10 cellular contexts compared by ENCODE assay signal in the genomic region with DNA sequence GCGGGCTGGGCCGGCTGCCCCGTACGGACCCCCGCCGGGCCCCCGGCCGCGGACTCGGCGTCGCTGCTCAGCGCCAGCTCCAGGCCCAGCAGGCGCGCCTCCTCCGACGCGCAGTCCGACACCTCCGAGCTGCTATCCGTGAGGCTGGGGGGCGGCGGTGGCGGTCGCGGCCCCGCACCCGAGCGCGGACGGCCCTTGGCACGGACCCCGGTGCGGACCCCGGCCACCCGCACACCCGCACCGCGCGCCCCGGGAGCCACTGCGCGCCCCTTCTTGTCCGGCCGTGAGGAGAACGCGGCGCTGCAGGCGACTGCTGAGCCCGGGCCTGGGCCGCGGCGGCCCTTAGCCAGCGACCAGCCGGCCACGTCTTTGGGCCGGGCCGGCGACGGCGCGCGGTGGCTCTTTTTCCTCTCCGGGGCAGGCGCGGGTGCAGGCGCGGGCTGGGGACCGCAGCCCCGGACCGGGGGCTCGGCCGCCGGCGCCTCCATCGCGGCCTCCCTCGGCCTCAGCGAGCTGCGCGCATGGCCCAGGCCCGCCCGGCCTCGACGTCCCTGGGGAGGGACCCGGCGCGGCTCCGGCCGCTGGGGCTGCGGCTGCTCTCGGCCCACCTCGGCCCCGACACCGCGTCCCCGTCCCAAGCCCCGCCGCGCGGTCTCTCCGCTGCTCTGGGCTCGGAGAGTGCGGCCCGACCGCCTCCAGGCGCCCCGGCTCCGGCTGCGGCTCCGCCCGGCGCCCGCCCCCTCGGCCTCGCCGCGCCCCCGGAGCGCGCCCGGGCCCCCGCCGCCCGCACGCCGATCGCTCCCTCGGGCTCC. TPM values are rescaled to one million over a fixed set of nuclear protein-coding genes. Genes with fewer than 3 reads are reported as not detected.
A peak's percentile ranks its signal among the peaks of the same experiment; 100 is the strongest.
DNase-seq lines count a peak whose midpoint lies in the region; ATAC-seq and TF ChIP-seq lines count a peak whose summit lies in the region.
"Had no signal": no experiment of that assay in that cellular context is flagged by ENCODE, and none has a peak within 500 bp of the region (broad histone marks: within the 10 kb centered on the region; RNA-seq: fewer than 3 reads in every experiment).

No MANE protein-coding gene starts in this region.

- H4K8ac ChIP-seq in neuronal stem cell (ENCODE audit: low read depth, low read length): peak overlapping the region; percentile 32

- peak overlapping the region; percentile 61 for H3K4ac ChIP-seq in neuronal stem cell (ENCODE audit: low read length)

- no peak overlapping the region for H2BK15ac ChIP-seq in neuronal stem cell (ENCODE audit: low read length)

- H3K4me2 ChIP-seq in BLaER1 treated with 17β-estradiol and CSF1 and Interleukin-3, amounts not matched to agents 10 nM and 100 nM: peak overlapping the region; percentile 88 to 98 (median 95)
- H3K4me2 ChIP-seq in neuronal stem cell (ENCODE audit: insufficient read depth, low read length, poor library complexity, severe bottlenecking): peak overlapping the region; percentile 94

- peak overlapping the region; percentile 96 for H3K18ac ChIP-seq in neuronal stem cell (ENCODE audit: low read length)

- no peak overlapping the region for H4K91ac ChIP-seq in neuronal stem cell (ENCODE audit: low read depth, low read length, poor library complexity)

- peak overlapping the region; percentile 97 for H2AK5ac ChIP-seq in neuronal stem cell (ENCODE audit: low read depth, low read length)

- H2BK12ac ChIP-seq in neuronal stem cell (ENCODE audit: low read length): peak overlapping the region; percentile 53

- H3K4me3 ChIP-seq in BLaER1 treated with 17β-estradiol and CSF1 and Interleukin-3, amounts not matched to agents 10 nM and 100 nM: peak overlapping the region; percentile 81 to 99 (median 92)
- H3K4me3 ChIP-seq in dorsolateral prefrontal cortex: peak overlapping the region in 57 of 59 donors; percentile 43 to 85 (median 69)
- H3K4me3 ChIP-seq in neuronal stem cell (ENCODE audit: low read length in 2 of 2): peak overlapping the region; percentile 70 to 95

- TF ChIP-seq CTCF in dorsolateral prefrontal cortex (IDR thresholded peaks at IDR 0.05 in 54 of 56, conservative IDR thresholded peaks at IDR 0.05 in 2 of 56; ENCODE audit: low read depth in 1 of 56, partially characterized antibody in 56 of 56): no peak

- H4K20me1 ChIP-seq in BLaER1 treated with 17β-estradiol and CSF1 and Interleukin-3, amounts not matched to agents 10 nM and 100 nM: peaks cover 37 to 48% (median 43%) of the 10 kb centered on the region in 11 experiments; a peak in 20 of 22 replicates

- no peaks in the 10 kb centered on the region for H3K27me3 ChIP-seq in BLaER1 treated with 17β-estradiol and CSF1 and Interleukin-3, amounts not matched to agents 10 nM and 100 nM
- H3K27me3 ChIP-seq in dorsolateral prefrontal cortex: no peaks in the 10 kb centered on the region
- H3K27me3 ChIP-seq in neuronal stem cell (ENCODE audit: control insufficient read depth in 3 of 3, insufficient read depth in 3 of 3, low read depth in 1 of 3, low read length in 3 of 3): peaks cover 0 to 23% (median 2%) of the 10 kb centered on the region in 3 experiments

- H3K23ac ChIP-seq in neuronal stem cell (ENCODE audit: low read depth, low read length, poor library complexity): peak overlapping the region; percentile 97

- H2BK120ac ChIP-seq in neuronal stem cell (ENCODE audit: low read depth, low read length): peak overlapping the region; percentile 93

- H3K36me3 ChIP-seq in BLaER1 treated with 17β-estradiol and CSF1 and Interleukin-3, amounts not matched to agents 10 nM and 100 nM: peaks cover 0 to 14% (median 7%) of the 10 kb centered on the region in 11 experiments; a peak in 8 of 22 replicates
- peaks cover 16 to 33% of the 10 kb centered on the region in 2 donors for H3K36me3 ChIP-seq in neuronal stem cell (replicated peaks in 1 of 2; ENCODE audit: control insufficient read depth in 2 of 2, insufficient read depth in 2 of 2, low read length in 2 of 2)

- ATAC-seq in GM19452 (IDR thresholded peaks at IDR 0.05; ENCODE audit: unreplicated experiment): peak; percentile 36
- ATAC-seq in HG03521 (IDR thresholded peaks at IDR 0.05; ENCODE audit: unreplicated experiment): peak; percentile 47
- ATAC-seq in left lobe of liver: no peak

- H2AFZ ChIP-seq in neuronal stem cell (ENCODE audit: low read length): peak overlapping the region; percentile 79

- peak overlapping the region; percentile 96 for H3K14ac ChIP-seq in neuronal stem cell (ENCODE audit: low read length)

- H3K9me3 ChIP-seq in BLaER1 treated with 17β-estradiol and CSF1 and Interleukin-3, amounts not matched to agents 10 nM and 100 nM (replicated peaks in 1 of 11): no peaks in the 10 kb centered on the region
- no peaks in the 10 kb centered on the region for H3K9me3 ChIP-seq in neuronal stem cell (replicated peaks in 1 of 2; ENCODE audit: control insufficient read depth in 2 of 2, insufficient read depth in 1 of 2, low read depth in 1 of 2, low read length in 2 of 2)

- intact Hi-C loops in dorsolateral prefrontal cortex (cut with DNase I): loop anchor here (2.0 to 10.0 kb wide), 7 partner anchors 41 to 258 kb away; partner anchors contain the start of genes DSN1 (in 2 of the 2), RAB5IF (in 2 of the 2) and NDRG3 (in 1 of the 2)

- DNase-seq in dorsolateral prefrontal cortex: no peak
- no peak for DNase-seq in neuronal stem cell (ENCODE audit: low spot score)
- DNase-seq in NCI-H1105 (lab: John Stamatoyannopoulos, UW): no peak
- no peak for DNase-seq in activated T-cell treated with anti-CD3 and anti-CD28 coated beads for 4 hours
- DNase-seq in left lobe of liver (ENCODE audit: low spot score): no peak

- peaks cover 22% of the 10 kb centered on the region for H3K79me1 ChIP-seq in neuronal stem cell (ENCODE audit: low read depth, low read length)

- peak overlapping the region; percentile 70 to 97 (median 94) for H3K27ac ChIP-seq in BLaER1 treated with 17β-estradiol and CSF1 and Interleukin-3, amounts not matched to agents 10 nM and 100 nM
- H3K27ac ChIP-seq in dorsolateral prefrontal cortex: peak overlapping the region in 54 of 59 donors; percentile 26 to 96 (median 91)
- H3K27ac ChIP-seq in neuronal stem cell (replicated peaks; ENCODE audit: low read length): no peak overlapping the region

- H3K9ac ChIP-seq in BLaER1 treated with 17β-estradiol and CSF1 and Interleukin-3, amounts not matched to agents 10 nM and 100 nM: peak overlapping the region; percentile 88 to 99 (median 96)
- peak overlapping the region; percentile 97 for H3K9ac ChIP-seq in neuronal stem cell (ENCODE audit: low read depth, low read length, poor library complexity)

- no CpG with 5 or more reads among the region's 129 CpGs for WGBS in neuronal stem cell (ENCODE audit: extremely low coverage in 2 of 2, insufficient read length in 2 of 2, insufficient replicate concordance in 1 of 2), 2 donors

- H2BK5ac ChIP-seq in neuronal stem cell (ENCODE audit: low read length): peak overlapping the region; percentile 50

- peaks cover 55 to 81% (median 75%) of the 10 kb centered on the region in 10 experiments for H3K4me1 ChIP-seq in BLaER1 treated with 17β-estradiol and CSF1 and Interleukin-3, amounts not matched to agents 10 nM and 100 nM
- peaks cover 7 to 17% of the 10 kb centered on the region in 2 donors for H3K4me1 ChIP-seq in neuronal stem cell (ENCODE audit: control insufficient read depth in 2 of 2, insufficient read depth in 1 of 2, low read depth in 1 of 2, low read length in 2 of 2)

RNA-seq across cellular contexts. Expression of gene TLDC2, which starts 12.9 kb away (rescaled TPM):
- under 1 TPM in 4 of 120 experiments, not detected in 116; 0.32 to 0.57 (median 0.38) TPM for total RNA-seq in dorsolateral prefrontal cortex
- 0.99 TPM for polyA plus RNA-seq in neuronal stem cell (2013, experiment 1 of 2)
- 1.00 TPM for polyA plus RNA-seq in neuronal stem cell (2013, experiment 2 of 2)
- total RNA-seq in left lobe of liver: not detected
- total RNA-seq: LHCN-M2, lung microvascular endothelial cell had no signal
